19 cellular contexts compared by ENCODE assay signal in genomic region chr20:23135449-23136447, GRCh38. TPM values are rescaled to one million over a fixed set of nuclear protein-coding genes. Genes with fewer than 3 reads are reported as not detected.
DNase-seq lines count a peak whose midpoint lies in the region; ATAC-seq and TF ChIP-seq lines count a peak whose summit lies in the region.
"Had no signal": no experiment of that assay in that cellular context is flagged by ENCODE, and none has a peak within 500 bp of the region (broad histone marks: within the 10 kb centered on the region; RNA-seq: fewer than 3 reads in every experiment).

No MANE protein-coding gene starts in this region.

- ATAC-seq in Right ventricle myocardium inferior: no peak
- ATAC-seq in lung (ENCODE audit: insufficient read depth, low FRiP score): peak; percentile 54
- no peak for ATAC-seq in GM19467 (IDR thresholded peaks at IDR 0.05; ENCODE audit: unreplicated experiment)
- ATAC-seq in HG03442 (IDR thresholded peaks at IDR 0.05; ENCODE audit: unreplicated experiment): no peak
- ATAC-seq: body of pancreas; stimulated activated naive CD8-positive, alpha-beta T cell treated with anti-CD3 and anti-CD28 coated beads, Interleukin-15, Interleukin-2, amounts not matched to agents 100 U/mL and 50 U/mL, for 24 hours had no signal

- H3K9me3 ChIP-seq in left ventricle myocardium inferior (replicated peaks) (no peaks in the 10 kb centered on the region), lung (ENCODE audit: control insufficient read depth in 2 of 2, insufficient read depth in 1 of 2, low read length in 1 of 2) (peaks cover 0 to 2% of the 10 kb centered on the region in 2 donors)
- H3K9me3 ChIP-seq: body of pancreas, pancreas had no signal

- H3K27ac ChIP-seq in left ventricle myocardium inferior (replicated peaks) (peak overlapping the region; percentile 12), lung (ENCODE audit: low read depth in 1 of 2, low read length in 1 of 2) (peak overlapping the region in 1 of 2 donors; percentile 45)
- H3K27ac ChIP-seq: hepatocyte, pancreas had no signal

- H3K27me3 ChIP-seq in left ventricle myocardium inferior (ENCODE audit: low read depth): no peaks in the 10 kb centered on the region
- H3K27me3 ChIP-seq in lung (ENCODE audit: control insufficient read depth, insufficient read depth): no peaks in the 10 kb centered on the region
- H3K27me3 ChIP-seq: body of pancreas, hepatocyte, pancreas had no signal

- peaks cover 52% of the 10 kb centered on the region for H3K4me1 ChIP-seq in left ventricle myocardium inferior
- H3K4me1 ChIP-seq in lung (ENCODE audit: control insufficient read depth in 2 of 2, insufficient read depth in 2 of 2, low read length in 2 of 2): peaks cover 0 to 8% of the 10 kb centered on the region in 2 donors
- H3K4me1 ChIP-seq: body of pancreas, pancreas had no signal

- 60 to 64% methylated on average over 8 of the region's 8 CpGs for WGBS in lung, 2 donors

- intact Hi-C loops in left ventricle myocardium inferior (cut with micrococcal nuclease): no loop called here
- intact Hi-C loops in Right ventricle myocardium inferior (cut with DNase I): no loop called here

- TF ChIP-seq CTCF in left ventricle myocardium inferior (IDR thresholded peaks at IDR 0.05; ENCODE audit: borderline replicate concordance) (no peak), lung (IDR thresholded peaks at IDR 0.05; ENCODE audit: control extremely low read depth, extremely low read depth) (no peak)

- DNase-seq in left ventricle myocardium inferior (no peak), Right ventricle myocardium inferior (ENCODE audit: missing footprints) (no peak), SIG-M5 treated with dmso at 0.1 percent for 504 hours (lab: John Stamatoyannopoulos, UW; ENCODE audit: unreplicated experiment) (peak; percentile 92), lung (ENCODE audit: low spot score) (no peak), inferior parietal cortex (ENCODE audit: extremely low spot score) (no peak), GM19240 (ENCODE audit: insufficient read length, low spot score) (no peak)
- DNase-seq: activated CD4-positive, alpha-beta T cell treated with anti-CD3 and anti-CD28 coated beads, Interleukin-2, amount 10 ng/mL, durations not matched to agents 7 days and 5 days; activated T-cell treated with anti-CD3 and anti-CD28 coated beads, Interleukin-2, amount 50 U/mL, for 1 hour; KG1; kidney glomerular epithelial cell; NCI-H1436 treated with DMSO at 0.1 percent for 48 hours; NK-92 treated with Interleukin-12 subunit alpha and Interleukin-12 subunit beta, amount 100 ng/mL, for 24 hours; stimulated activated naive CD8-positive, alpha-beta T cell treated with anti-CD3 and anti-CD28 coated beads, Interleukin-15, Interleukin-2, amounts not matched to agents 100 U/mL and 50 U/mL, for 24 hours had no signal

- no peaks in the 10 kb centered on the region for H3K36me3 ChIP-seq in left ventricle myocardium inferior
- no peaks in the 10 kb centered on the region for H3K36me3 ChIP-seq in lung (ENCODE audit: control insufficient read depth in 2 of 2, insufficient read depth in 2 of 2, low read length in 2 of 2)
- H3K36me3 ChIP-seq: pancreas had no signal

- H3K4me3 ChIP-seq in left ventricle myocardium inferior (no peak overlapping the region), lung (no peak overlapping the region)
- H3K4me3 ChIP-seq: body of pancreas, hepatocyte, pancreas had no signal

RNA-seq across cellular contexts. Expression of gene CD93, which starts 49.6 kb away (rescaled TPM):
- total RNA-seq in left ventricle myocardium inferior: 35.7 TPM
- total RNA-seq in Right ventricle myocardium inferior: 43.5 TPM
- total RNA-seq in lung: 100 to 1,000 TPM; 133 to 239 TPM
- polyA plus RNA-seq in lung: 100 to 1,000 TPM in 1 of 2 donors, 10 to 100 TPM in 1; 17.9 to 119 TPM
- total RNA-seq: fibroblast of lung had no signal
